8 cellular contexts compared by ENCODE assay signal in genomic region chr2:159713691-159714585, GRCh38. TPM values are rescaled to one million over a fixed set of nuclear protein-coding genes. Genes with fewer than 3 reads are reported as not detected.
DNase-seq lines count a peak whose midpoint lies in the region; ATAC-seq, FAIRE-seq and TF ChIP-seq lines count a peak whose summit lies in the region.

No MANE protein-coding gene starts in this region.

- no peaks in the 10 kb centered on the region for H3K27me3 Mint-ChIP-seq in activated naive CD8-positive, alpha-beta T cell treated with anti-CD3 and anti-CD28 coated beads, Interleukin-2, amount 10 ng/mL, durations not matched to agents 7 days and 5 days

- peaks cover 67% of the 10 kb centered on the region for H3K79me2 ChIP-seq in keratinocyte (ENCODE audit: control insufficient read depth, insufficient read depth, low read length)

- peaks cover 7 to 13% of the 10 kb centered on the region in 2 experiments for H3K36me3 ChIP-seq in keratinocyte (ENCODE audit: control insufficient read depth in 2 of 2, extremely low read depth in 1 of 2, insufficient read depth in 2 of 2, low read length in 2 of 2)

- in situ Hi-C loops in KBM-7 (cut with MboI; ENCODE audit: low pct_unique_long_range_greater_than_20kb, low sequenced_read_pairs): no loop called here

- no peaks in the 10 kb centered on the region for H3K9me3 ChIP-seq in keratinocyte (ENCODE audit: control insufficient read depth, low read depth, low read length)

- peak; percentile 67 for FAIRE-seq in keratinocyte (lab: Jason Lieb, UNC)

- peaks cover 32% of the 10 kb centered on the region for H3K4me1 ChIP-seq in keratinocyte (ENCODE audit: control insufficient read depth, extremely low read depth, insufficient read depth, low read length)

- H3K9me1 ChIP-seq in keratinocyte (ENCODE audit: control insufficient read depth, extremely low read depth, insufficient read depth, low read length): peaks cover 3% of the 10 kb centered on the region

- dilution Hi-C loops in keratinocyte (cut with MboI; ENCODE audit: extremely low pct_ligation_motif_present, low sequenced_read_pairs): loop anchor here (25.0 kb wide), 1 partner anchor 102 kb away; the partner anchor contains the start of gene BAZ2B

- peak overlapping the region; percentile 99 for H3K9ac ChIP-seq in keratinocyte (ENCODE audit: control insufficient read depth, extremely low read depth, insufficient read depth, low read length)

- no peak overlapping the region for H2AFZ ChIP-seq in keratinocyte (ENCODE audit: control insufficient read depth, low read length)

- peaks cover 33% of the 10 kb centered on the region for H4K20me1 ChIP-seq in keratinocyte (ENCODE audit: control insufficient read depth, extremely low read depth, insufficient read depth, low read length)

- ATAC-seq in activated naive CD8-positive, alpha-beta T cell treated with anti-CD3 and anti-CD28 coated beads, Interleukin-2, amount 10 ng/mL, durations not matched to agents 7 days and 5 days (ENCODE audit: low read depth): no peak
- ATAC-seq in GM18858 (IDR thresholded peaks at IDR 0.05; ENCODE audit: unreplicated experiment) (no peak), HG02884 (IDR thresholded peaks at IDR 0.05; ENCODE audit: unreplicated experiment) (no peak)

- H3K4me1 Mint-ChIP-seq in activated naive CD8-positive, alpha-beta T cell treated with anti-CD3 and anti-CD28 coated beads, Interleukin-2, amount 10 ng/mL, durations not matched to agents 7 days and 5 days: peaks cover 45% of the 10 kb centered on the region

- peak overlapping the region; percentile 93 for H3K4me2 ChIP-seq in keratinocyte (ENCODE audit: control insufficient read depth, extremely low read depth, insufficient read depth, low read depth, low read length)

- no peaks in the 10 kb centered on the region for H3K9me3 Mint-ChIP-seq in activated naive CD8-positive, alpha-beta T cell treated with anti-CD3 and anti-CD28 coated beads, Interleukin-2, amount 10 ng/mL, durations not matched to agents 7 days and 5 days

- DNase-seq in D341Med (ENCODE audit: low spot score) (peak; percentile 40), KBM-7 (peak; percentile 39), keratinocyte (ENCODE audit: low read depth, low spot score) (no peak), stromal cell of bone marrow (ENCODE audit: low read depth) (peak; percentile 28)
- DNase-seq in activated naive CD8-positive, alpha-beta T cell treated with anti-CD3 and anti-CD28 coated beads, Interleukin-2, amount 10 ng/mL, durations not matched to agents 7 days and 5 days: no peak
- no peak for DNase-seq in activated CD4-positive, alpha-beta T cell treated with anti-CD3 and anti-CD28 coated beads, Interleukin-2, amount 50 U/mL, for 48 hours

- POLR2A ChIA-PET in activated naive CD8-positive, alpha-beta T cell treated with anti-CD3 and anti-CD28 coated beads, Interleukin-2, amount 10 ng/mL, durations not matched to agents 7 days and 5 days (lab: Charles Lee): interaction anchor here (0.5 to 2.4 kb wide), 7 partner anchors 10 to 258 kb away, joined by 3 to 17 read pairs (median 4); partner anchors contain the start of gene LY75

- peak overlapping the region; percentile 98 for H3K4me3 Mint-ChIP-seq in activated naive CD8-positive, alpha-beta T cell treated with anti-CD3 and anti-CD28 coated beads, Interleukin-2, amount 10 ng/mL, durations not matched to agents 7 days and 5 days

- H3K27ac ChIP-seq in keratinocyte (ENCODE audit: control insufficient read depth, insufficient read depth, low read length): peak overlapping the region; percentile 97

- TF ChIP-seq CTCF in keratinocyte (optimal IDR thresholded peaks at IDR 0.05 in 1 of 3, IDR thresholded peaks at IDR 0.05 in 1 of 3, conservative IDR thresholded peaks at IDR 0.05 in 1 of 3; ENCODE audit: extremely low read depth in 1 of 3, insufficient read depth in 2 of 3, low read length in 3 of 3): no peak

- no peaks in the 10 kb centered on the region for H3K27me3 ChIP-seq in keratinocyte (ENCODE audit: control insufficient read depth, extremely low read depth, insufficient read depth, low read length)

- peak overlapping the region; percentile 73 to 100 (median 95) for H3K4me3 ChIP-seq in keratinocyte (ENCODE audit: control insufficient read depth in 2 of 3, extremely low read depth in 1 of 3, insufficient read depth in 2 of 3, low read depth in 1 of 3, low read length in 3 of 3)

- peak overlapping the region; percentile 100 for H3K27ac Mint-ChIP-seq in activated naive CD8-positive, alpha-beta T cell treated with anti-CD3 and anti-CD28 coated beads, Interleukin-2, amount 10 ng/mL, durations not matched to agents 7 days and 5 days

- peaks cover 36% of the 10 kb centered on the region for H3K36me3 Mint-ChIP-seq in activated naive CD8-positive, alpha-beta T cell treated with anti-CD3 and anti-CD28 coated beads, Interleukin-2, amount 10 ng/mL, durations not matched to agents 7 days and 5 days

RNA-seq across cellular contexts. Expression of gene MARCHF7, which starts 1.6 kb away (rescaled TPM):
- 100 to 1,000 TPM in 1 of 2 experiments, 10 to 100 TPM in 1; 92.1 to 106 TPM for total RNA-seq in activated naive CD8-positive, alpha-beta T cell treated with anti-CD3 and anti-CD28 coated beads, Interleukin-2, amount 10 ng/mL, durations not matched to agents 7 days and 5 days
- polyA plus RNA-seq in keratinocyte: 52.0 to 89.4 TPM (median 52.9 TPM) in 3 replicates
- 100.0 TPM for polyA plus RNA-seq in keratinocyte (2011; ENCODE audit: low read depth)
- polyA plus RNA-seq in keratinocyte (2011; cell fraction: cytosol; rRNA removed): 27.6 and 68.4 TPM in 2 replicates
- 90.1 and 127 TPM in 2 replicates for polyA plus RNA-seq in keratinocyte (2011; cell fraction: nucleus; rRNA removed)
- 69.9 and 70.9 TPM in 2 replicates for polyA plus RNA-seq in keratinocyte (2012; ENCODE audit: low replicate concordance)
- polyA minus RNA-seq in keratinocyte: 16.1 to 70.5 TPM (median 33.6 TPM) in 3 replicates
- 44.9 TPM for polyA minus RNA-seq in keratinocyte (2011; cell fraction: cytosol; rRNA and poly(A)+ RNA removed)
- polyA minus RNA-seq in keratinocyte (2011; cell fraction: nucleus; rRNA and poly(A)+ RNA removed): 58.0 and 123 TPM in 2 replicates

Comparison
In these comparisons a context has a peak if more than half of its experiments do, and no peak if none do; other contexts are left out.
1. DNase-seq: peak in D341Med (single experiment), KBM-7 (single experiment) and stromal cell of bone marrow (single experiment); none in activated naive CD8-positive, alpha-beta T cell treated with anti-CD3 and anti-CD28 coated beads, Interleukin-2, amount 10 ng/mL, durations not matched to agents 7 days and 5 days (single experiment), keratinocyte (single experiment) and activated CD4-positive, alpha-beta T cell treated with anti-CD3 and anti-CD28 coated beads, Interleukin-2, amount 50 U/mL, for 48 hours (0 of 2).